13 cellular contexts compared by ENCODE assay signal in the genomic region with DNA sequence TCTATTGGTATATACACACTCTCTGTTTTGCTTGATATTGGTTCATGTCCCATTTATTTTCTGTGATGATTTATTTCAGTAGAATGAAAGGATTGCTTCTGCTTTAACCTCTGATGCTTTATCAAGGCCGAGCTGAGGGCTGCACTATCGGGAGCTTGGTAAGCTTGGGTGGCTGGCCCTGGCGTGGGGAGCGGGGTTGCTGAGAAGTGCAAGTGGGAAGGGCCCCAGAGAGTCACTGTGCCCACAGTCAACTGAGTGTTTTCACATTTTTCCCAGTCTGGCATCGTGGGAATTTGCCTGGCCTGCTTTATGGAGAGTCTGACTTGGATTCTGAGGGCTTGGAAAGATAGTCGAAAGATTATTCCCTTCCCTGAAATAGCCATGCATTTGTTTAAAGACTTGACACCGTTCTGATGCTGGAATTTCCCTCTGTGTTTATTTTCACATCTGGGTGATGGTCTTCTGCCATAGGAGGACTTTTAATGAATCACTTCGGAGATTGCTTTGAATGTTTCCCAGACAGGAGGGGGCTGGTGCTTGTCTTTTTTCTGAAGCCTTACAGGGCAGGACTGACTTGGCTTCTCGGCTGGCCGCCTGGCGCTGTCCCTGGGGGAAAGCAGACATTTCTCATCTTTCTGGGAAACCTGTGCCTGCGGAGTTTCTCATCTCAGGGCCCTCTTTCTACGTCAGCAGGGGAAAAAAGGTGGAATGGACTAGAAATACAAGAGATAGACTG.
DNase-seq lines count a peak whose midpoint lies in the region; ATAC-seq and TF ChIP-seq lines count a peak whose summit lies in the region.
"Had no signal": no experiment of that assay in that cellular context is flagged by ENCODE, and none has a peak within 500 bp of the region (broad histone marks: within the 10 kb centered on the region; RNA-seq: fewer than 3 reads in every experiment).

No MANE protein-coding gene starts in this region.

- H3K9me3 Mint-ChIP-seq in Caco-2 (ENCODE audit: unreplicated experiment) = no peaks in the 10 kb centered on the region
- H3K9me3 Mint-ChIP-seq: activated CD8-positive, alpha-beta T cell treated with anti-CD3 and anti-CD28 coated beads for 36 hours; activated T-helper 2 cell treated with anti-CD3 and anti-CD28 coated beads, Interferon-gamma antibody, Interleukin-2, Interleukin-4, amounts not matched to agents 10 μg/mL and 5 μg/mL and 100 μg/mL, durations not matched to agents 14 hours and 24 hours and 36 hours had no signal

- POLR2A ChIA-PET in Caco-2 (lab: Charles Lee) = no interaction called here

- H3K4me1 ChIP-seq in osteoblast (ENCODE audit: insufficient read depth, low read length) (peaks cover 68% of the 10 kb centered on the region), Caco-2 (no peaks in the 10 kb centered on the region)

- DNase-seq in AG08395 (ENCODE audit: low spot score) (peak; percentile 49), T1000 (lab: John Stamatoyannopoulos, UW) (peak; percentile 26), fibroblast of mammary gland (ENCODE audit: low read depth) (peak; percentile 76), osteoblast (ENCODE audit: insufficient read length, low spot score, missing footprints) (no peak), OCI-M1 (lab: John Stamatoyannopoulos, UW) (no peak), Caco-2 (no peak)
- DNase-seq: activated CD8-positive, alpha-beta T cell treated with anti-CD3 and anti-CD28 coated beads for 36 hours; left ventricle myocardium inferior; NCI-H187; spleen had no signal

- no peaks in the 10 kb centered on the region for H4K20me1 ChIP-seq in osteoblast (ENCODE audit: insufficient read depth, low read length)

- peak overlapping the region; percentile 98 for H3K27ac ChIP-seq in osteoblast (ENCODE audit: low read depth, low read length)
- H3K27ac ChIP-seq: left ventricle myocardium inferior, spleen had no signal

- H3K79me2 ChIP-seq in osteoblast (ENCODE audit: insufficient read depth, low read length) = no peaks in the 10 kb centered on the region

- ATAC-seq in GM21360 (IDR thresholded peaks at IDR 0.05; ENCODE audit: unreplicated experiment) = no peak
- ATAC-seq in GM18520 (IDR thresholded peaks at IDR 0.05; ENCODE audit: unreplicated experiment) = no peak
- ATAC-seq: activated CD8-positive, alpha-beta T cell treated with anti-CD3 and anti-CD28 coated beads for 36 hours had no signal

- no peaks in the 10 kb centered on the region for H3K9me3 ChIP-seq in osteoblast (ENCODE audit: low read depth, low read length)
- H3K9me3 ChIP-seq in Caco-2 = 0 out of 2 replicates have a peak, but pooled peaks cover 2% of the 10 kb centered on the region
- H3K9me3 ChIP-seq: left ventricle myocardium inferior, spleen had no signal

- intact Hi-C loops in Caco-2 (cut with micrococcal nuclease; ENCODE audit: unreplicated experiment) = no loop called here

- TF ChIP-seq CTCF in fibroblast of mammary gland (conservative IDR thresholded peaks at IDR 0.05; ENCODE audit: control insufficient read depth, insufficient read depth, low read depth, low read length) = no peak
- no peak for TF ChIP-seq CTCF in osteoblast (IDR thresholded peaks at IDR 0.05; ENCODE audit: extremely low read depth, low read depth, low read length)
- TF ChIP-seq CTCF in Caco-2 (IDR thresholded peaks at IDR 0.05; ENCODE audit: insufficient read depth in 1 of 2, low read depth in 1 of 2, low read length in 1 of 2, severe bottlenecking in 1 of 2, unreplicated experiment in 1 of 2) = no peak

- H2AFZ ChIP-seq in osteoblast (ENCODE audit: low read length) = no peak overlapping the region

- H3K36me3 ChIP-seq in osteoblast (ENCODE audit: insufficient read depth, low read length) (no peaks in the 10 kb centered on the region), Caco-2 (ENCODE audit: control insufficient read depth, insufficient read depth, low read length) (no peaks in the 10 kb centered on the region)
- H3K36me3 ChIP-seq: left ventricle myocardium inferior, spleen had no signal

- CTCF ChIA-PET in Caco-2 (lab: Charles Lee) = no interaction called here

- H3K36me3 Mint-ChIP-seq in Caco-2 (ENCODE audit: insufficient read depth, unreplicated experiment) = no peaks in the 10 kb centered on the region

- H3K4me3 Mint-ChIP-seq in Caco-2 (ENCODE audit: unreplicated experiment) = no peak overlapping the region
- H3K4me3 Mint-ChIP-seq: activated CD8-positive, alpha-beta T cell treated with anti-CD3 and anti-CD28 coated beads for 36 hours had no signal

- H3K27me3 ChIP-seq in osteoblast (ENCODE audit: insufficient read depth, low read length) = no peaks in the 10 kb centered on the region
- H3K27me3 ChIP-seq in Caco-2 (replicated peaks; ENCODE audit: control insufficient read depth, insufficient read depth, low read length) = no peaks in the 10 kb centered on the region

- peak overlapping the region; percentile 50 for H3K4me2 ChIP-seq in osteoblast (ENCODE audit: insufficient read depth, low read length)

- H3K27me3 Mint-ChIP-seq in Caco-2 (ENCODE audit: insufficient read depth, unreplicated experiment) = peaks cover 3% of the 10 kb centered on the region

- H3K4me3 ChIP-seq in fibroblast of mammary gland (ENCODE audit: control insufficient read depth, low read depth, low read length) = no peak overlapping the region
- peak overlapping the region; percentile 35 for H3K4me3 ChIP-seq in osteoblast (ENCODE audit: insufficient read depth, low read length)
- H3K4me3 ChIP-seq in Caco-2 (ENCODE audit: low read depth, low read length) = no peak overlapping the region
- H3K4me3 ChIP-seq: left ventricle myocardium inferior, spleen had no signal

- no TSS peak for BruUV-seq in Caco-2 (replicated peaks; lab: Mats Ljungman, UMichigan)

- H3K4me1 Mint-ChIP-seq in Caco-2 (ENCODE audit: low read depth, unreplicated experiment) = no peaks in the 10 kb centered on the region

- H3K27ac Mint-ChIP-seq in Caco-2 (ENCODE audit: unreplicated experiment) = no peak overlapping the region
- H3K27ac Mint-ChIP-seq: activated CD8-positive, alpha-beta T cell treated with anti-CD3 and anti-CD28 coated beads for 36 hours; activated T-helper 2 cell treated with anti-CD3 and anti-CD28 coated beads, Interferon-gamma antibody, Interleukin-2, Interleukin-4, amounts not matched to agents 10 μg/mL and 5 μg/mL and 100 μg/mL, durations not matched to agents 14 hours and 24 hours and 36 hours had no signal

Comparison
In these comparisons a context has a peak if more than half of its experiments do, and no peak if none do; other contexts are left out.
1. DNase-seq: peak in AG08395 (single experiment), T1000 (single experiment) and fibroblast of mammary gland (single experiment); none in osteoblast (single experiment), OCI-M1 (single experiment) and Caco-2 (0 of 2).